In genomic region chr6:31573239-31574105, GRCh38 we compare ENCODE assay signal across 14 cellular contexts. TPM values are rescaled to one million over a fixed set of nuclear protein-coding genes. Genes with fewer than 3 reads are reported as not detected.
A peak's percentile ranks its signal among the peaks of the same experiment; 100 is the strongest.
DNase-seq lines count a peak whose midpoint lies in the region; ATAC-seq and TF ChIP-seq lines count a peak whose summit lies in the region.
"Had no signal": no experiment of that assay in that cellular context is flagged by ENCODE, and none has a peak within 500 bp of the region (broad histone marks: within the 10 kb centered on the region; RNA-seq: fewer than 3 reads in every experiment).

No MANE protein-coding gene starts in this region.

- H3K9me2 ChIP-seq in SU-DHL-6 (replicated peaks; ENCODE audit: insufficient read depth, low read length), result no peaks in the 10 kb centered on the region

- H3K27ac Mint-ChIP-seq in activated naive CD4-positive, alpha-beta T cell treated with anti-CD3 and anti-CD28 coated beads, Interleukin-2, amount 10 ng/mL, durations not matched to agents 7 days and 5 days, result peak overlapping the region; percentile 96
- H3K27ac Mint-ChIP-seq in effector memory CD8-positive, alpha-beta T cell, result peak overlapping the region; percentile 92 to 98
- H3K27ac Mint-ChIP-seq: progenitor cell of endocrine pancreas, type B pancreatic cell had no signal

- H3K4me3 ChIP-seq in SU-DHL-6 (ENCODE audit: insufficient read depth, low read length, poor library complexity, severe bottlenecking), result peak overlapping the region; percentile 63
- no peak overlapping the region for H3K4me3 ChIP-seq in dorsolateral prefrontal cortex

- peak overlapping the region; percentile 86 for H3K4me2 ChIP-seq in SU-DHL-6 (ENCODE audit: low read depth, low read length, poor library complexity, severe bottlenecking)

- H3K36me3 ChIP-seq in SU-DHL-6 (ENCODE audit: low read length), result peaks cover 3% of the 10 kb centered on the region; the same call in 1 of the 2 replicates

- CTCF ChIA-PET in activated naive CD4-positive, alpha-beta T cell treated with anti-CD3 and anti-CD28 coated beads, Interleukin-2, amount 10 ng/mL, durations not matched to agents 7 days and 5 days (lab: Charles Lee), result interaction anchor here (0.6 to 33.1 kb wide), 3 partner anchors 20 to 46 kb away, joined by 3 to 1087 read pairs (median 780); partner anchors contain the start of genes ATP6V1G2, LST1, NCR3 and NFKBIL1

- H3K9me3 ChIP-seq in SU-DHL-6 (ENCODE audit: insufficient read depth, low read length), result no peaks in the 10 kb centered on the region

- H3K79me2 ChIP-seq in SU-DHL-6 (ENCODE audit: insufficient read depth, low read length), result peaks cover 73% of the 10 kb centered on the region

- no peaks in the 10 kb centered on the region for H3K27me3 ChIP-seq in SU-DHL-6 (ENCODE audit: low read length)
- H3K27me3 ChIP-seq in dorsolateral prefrontal cortex, result no peaks in the 10 kb centered on the region

- no peak for DNase-seq in activated naive CD4-positive, alpha-beta T cell treated with anti-CD3 and anti-CD28 coated beads, Interleukin-2, amount 10 ng/mL, durations not matched to agents 7 days and 5 days
- no peak for DNase-seq in activated naive CD4-positive, alpha-beta T cell treated with Interleukin-2 at 50 U/mL for 16 hours
- no peak for DNase-seq in effector memory CD8-positive, alpha-beta T cell
- peak; percentile 55 for DNase-seq in stimulated activated CD8-positive, alpha-beta memory T cell treated with anti-CD3 and anti-CD28 coated beads, Interleukin-4, amount 100 ng/mL, for 48 hours
- no peak for DNase-seq in pons (ENCODE audit: low spot score)
- DNase-seq in dorsolateral prefrontal cortex, result no peak
- DNase-seq: cerebellar nuclear complex, NCI-H1417 had no signal

- peaks cover 4% of the 10 kb centered on the region for H3K27me3 Mint-ChIP-seq in activated naive CD4-positive, alpha-beta T cell treated with anti-CD3 and anti-CD28 coated beads, Interleukin-2, amount 10 ng/mL, durations not matched to agents 7 days and 5 days
- H3K27me3 Mint-ChIP-seq in effector memory CD8-positive, alpha-beta T cell, result no peaks in the 10 kb centered on the region

- TF ChIP-seq CTCF in SU-DHL-6 (IDR thresholded peaks at IDR 0.05; ENCODE audit: insufficient read depth, low read length, poor library complexity, severe bottlenecking), result no peak
- TF ChIP-seq CTCF in dorsolateral prefrontal cortex (IDR thresholded peaks at IDR 0.05 in 54 of 56, conservative IDR thresholded peaks at IDR 0.05 in 2 of 56; ENCODE audit: low read depth in 1 of 56, partially characterized antibody in 56 of 56), result no peak

- no peaks in the 10 kb centered on the region for H4K20me1 ChIP-seq in SU-DHL-6 (ENCODE audit: low read depth, low read length)

- H3F3A ChIP-seq in SU-DHL-6 (ENCODE audit: insufficient read depth), result peaks cover 88% of the 10 kb centered on the region

- H3K9me3 Mint-ChIP-seq in activated naive CD4-positive, alpha-beta T cell treated with anti-CD3 and anti-CD28 coated beads, Interleukin-2, amount 10 ng/mL, durations not matched to agents 7 days and 5 days, result no peaks in the 10 kb centered on the region
- no peaks in the 10 kb centered on the region for H3K9me3 Mint-ChIP-seq in effector memory CD8-positive, alpha-beta T cell
- H3K9me3 Mint-ChIP-seq: type B pancreatic cell had no signal

- H3K27ac ChIP-seq in SU-DHL-6 (ENCODE audit: low read depth, low read length) (peak overlapping the region; percentile 92), dorsolateral prefrontal cortex (no peak overlapping the region)

- intact Hi-C loops in dorsolateral prefrontal cortex (cut with DNase I), result no loop called here

- peak overlapping the region; percentile 94 for H3K4me3 Mint-ChIP-seq in activated naive CD4-positive, alpha-beta T cell treated with anti-CD3 and anti-CD28 coated beads, Interleukin-2, amount 10 ng/mL, durations not matched to agents 7 days and 5 days
- peak overlapping the region; percentile 82 to 99 for H3K4me3 Mint-ChIP-seq in effector memory CD8-positive, alpha-beta T cell
- H3K4me3 Mint-ChIP-seq: type B pancreatic cell had no signal

- peaks cover 38% of the 10 kb centered on the region for H3K36me3 Mint-ChIP-seq in activated naive CD4-positive, alpha-beta T cell treated with anti-CD3 and anti-CD28 coated beads, Interleukin-2, amount 10 ng/mL, durations not matched to agents 7 days and 5 days
- peaks cover 66% of the 10 kb centered on the region for H3K36me3 Mint-ChIP-seq in effector memory CD8-positive, alpha-beta T cell (ENCODE audit: insufficient read depth)
- H3K36me3 Mint-ChIP-seq: type B pancreatic cell had no signal

- H3K4me1 Mint-ChIP-seq in activated naive CD4-positive, alpha-beta T cell treated with anti-CD3 and anti-CD28 coated beads, Interleukin-2, amount 10 ng/mL, durations not matched to agents 7 days and 5 days, result peaks cover 91% of the 10 kb centered on the region
- H3K4me1 Mint-ChIP-seq in effector memory CD8-positive, alpha-beta T cell (ENCODE audit: low read depth in 2 of 2), result peaks cover 68 to 89% of the 10 kb centered on the region in 2 donors

- H3K9ac ChIP-seq in SU-DHL-6 (ENCODE audit: low read length), result peak overlapping the region; percentile 84

- no peak for ATAC-seq in effector memory CD8-positive, alpha-beta T cell (replicated peaks)
- ATAC-seq in HG02610 (IDR thresholded peaks at IDR 0.05; ENCODE audit: unreplicated experiment), result no peak

- no peak overlapping the region for H2AFZ ChIP-seq in SU-DHL-6 (ENCODE audit: low read depth, low read length, severe bottlenecking)

RNA-seq across cellular contexts. Expression of gene LTA, which starts 1.4 kb away (rescaled TPM):
- total RNA-seq in dorsolateral prefrontal cortex, result 1 to 10 TPM in 4 of 120 experiments, under 1 TPM in 44, not detected in 72; 0.30 to 1.9 (median 0.53) TPM
- total RNA-seq: progenitor cell of endocrine pancreas had no signal

RNA-seq across cellular contexts. Expression of gene TNF, which starts 1.9 kb away (rescaled TPM):
- total RNA-seq in dorsolateral prefrontal cortex, result 1 to 10 TPM in 5 of 120 experiments, under 1 TPM in 34, not detected in 81; 0.23 to 1.3 (median 0.41) TPM
- total RNA-seq: progenitor cell of endocrine pancreas had no signal

RNA-seq across cellular contexts. Expression of gene LTB, which starts 8.8 kb away (rescaled TPM):
- 1 to 10 TPM in 33 of 120 experiments, under 1 TPM in 37, not detected in 50; 0.36 to 2.6 (median 0.98) TPM for total RNA-seq in dorsolateral prefrontal cortex

RNA-seq across cellular contexts. Expression of gene LST1, which starts 12.6 kb away (rescaled TPM):
- 10 to 100 TPM in 51 of 120 experiments, 1 to 10 TPM in 69; 2.0 to 32.2 (median 9.3) TPM for total RNA-seq in dorsolateral prefrontal cortex
- total RNA-seq: progenitor cell of endocrine pancreas had no signal

RNA-seq across cellular contexts. Expression of gene NCR3, which starts 19.3 kb away (rescaled TPM):
- total RNA-seq in dorsolateral prefrontal cortex, result 1 to 10 TPM in 4 of 120 experiments, under 1 TPM in 3, not detected in 113; 0.69 to 1.9 (median 1.1) TPM
- total RNA-seq: glomerular endothelial cell, kidney epithelial cell, progenitor cell of endocrine pancreas had no signal
